25 cellular contexts compared by ENCODE assay signal in genomic region chr1:79655876-79656275, GRCh38.
DNase-seq lines count a peak whose midpoint lies in the region; ATAC-seq, FAIRE-seq and TF ChIP-seq lines count a peak whose summit lies in the region.
"Had no signal": no experiment of that assay in that cellular context is flagged by ENCODE, and none has a peak within 500 bp of the region (broad histone marks: within the 10 kb centered on the region; RNA-seq: fewer than 3 reads in every experiment).

No MANE protein-coding gene starts in this region.

- peak in 3 of 4 donors; percentile 51 to 65 (median 55) for ATAC-seq in right lobe of liver
- ATAC-seq: GM12878 had no signal

- WGBS in right lobe of liver (ENCODE audit: insufficient coverage, low coverage, low lambda C conversion rate, missing lambda C conversion rate): 22% methylated on average over 2 of the region's 2 CpGs
- 54% methylated on average over 2 of the region's 2 CpGs for WGBS in SK-N-SH (ENCODE audit: low lambda C conversion rate)

- no peak for TF ChIP-seq POLR2A in right lobe of liver (IDR thresholded peaks at IDR 0.05)

- no peaks in the 10 kb centered on the region for H4K20me1 ChIP-seq in PC-9 (ENCODE audit: insufficient read depth)
- H4K20me1 ChIP-seq in SK-N-SH (ENCODE audit: insufficient read depth): no peaks in the 10 kb centered on the region
- H4K20me1 ChIP-seq: BLaER1 had no signal

- H3K27me3 ChIP-seq in PC-9 (ENCODE audit: insufficient read depth, low read depth): no peaks in the 10 kb centered on the region
- no peaks in the 10 kb centered on the region for H3K27me3 ChIP-seq in right lobe of liver
- no peaks in the 10 kb centered on the region for H3K27me3 ChIP-seq in SK-N-SH (ENCODE audit: insufficient read depth)
- H3K27me3 ChIP-seq: BE2C, BLaER1 had no signal

- H3K27ac ChIP-seq in PC-9 (no peak overlapping the region), right lobe of liver (no peak overlapping the region), SK-N-SH (ENCODE audit: low read depth in 2 of 2, low read length in 1 of 2) (no peak overlapping the region)
- H3K27ac ChIP-seq: BLaER1 had no signal

- H3K9me2 ChIP-seq in PC-9 (ENCODE audit: insufficient read depth) (no peaks in the 10 kb centered on the region), SK-N-SH (no peaks in the 10 kb centered on the region)

- no peak overlapping the region for H3K9ac ChIP-seq in SK-N-SH
- H3K9ac ChIP-seq: BLaER1 had no signal

- H3K4me3 ChIP-seq in PC-9 (no peak overlapping the region), right lobe of liver (no peak overlapping the region), SK-N-SH (ENCODE audit: low read depth in 2 of 2, low read length in 1 of 2) (no peak overlapping the region)
- H3K4me3 ChIP-seq: BLaER1, GM12878 had no signal

- BruUV-seq in PC-9 (replicated peaks; lab: Mats Ljungman, UMichigan): no TSS peak

- FAIRE-seq in islet of Langerhans (lab: Jason Lieb, UNC): peak; percentile 5
- FAIRE-seq: A204.1, GM12878, GM12892, GM18507 had no signal

- intact Hi-C loops in PC-9 (cut with micrococcal nuclease; ENCODE audit: unreplicated experiment): no loop called here
- intact Hi-C loops in right lobe of liver (cut with DNase I): no loop called here

- H3K79me2 ChIP-seq in PC-9 (ENCODE audit: low read depth) (no peaks in the 10 kb centered on the region), SK-N-SH (ENCODE audit: insufficient read depth) (no peaks in the 10 kb centered on the region)

- CTCF ChIA-PET in PC-9 (lab: Charles Lee): no interaction called here
- CTCF ChIA-PET in SK-N-SH (lab: Yijun Ruan, JAX): interaction anchor here (0.8 to 1.3 kb wide), 2 partner anchors 25 kb away, joined by 3 read pairs; no protein-coding TSS in a partner anchor

- H3K36me3 ChIP-seq in PC-9 (ENCODE audit: low read depth) (no peaks in the 10 kb centered on the region), right lobe of liver (no peaks in the 10 kb centered on the region), SK-N-SH (replicated peaks in 1 of 2; ENCODE audit: control insufficient read depth in 1 of 2, insufficient read depth in 2 of 2, low read length in 1 of 2) (no peaks in the 10 kb centered on the region)
- H3K36me3 ChIP-seq: BE2C, BLaER1 had no signal

- no peak for DNase-seq in PC-9
- no peak for DNase-seq in right lobe of liver
- no peak for DNase-seq in SK-N-SH
- DNase-seq in NCI-H2029 treated with DMSO at 0.1 percent for 48 hours (lab: John Stamatoyannopoulos, UW): no peak
- DNase-seq: 8988T; ACHN; BE2C; C1 segment of cervical spinal cord; CD4-positive, alpha-beta memory T cell; CD4-positive, CD25-positive, alpha-beta regulatory T cell; CD8-positive, alpha-beta memory T cell; COR-L47; DMS 273 treated with DMSO at 0.1 percent for 48 hours; DMS153; DMS53; DMS79; DND-41; EL; GDM1 had no signal

- H3K4me2 ChIP-seq in PC-9 (no peak overlapping the region), SK-N-SH (no peak overlapping the region)
- H3K4me2 ChIP-seq: BLaER1 had no signal

- H2AFZ ChIP-seq in PC-9 (0 out of 2 replicates have a peak overlapping the region, but pooled peaks have one; percentile 5), SK-N-SH (ENCODE audit: low read depth) (no peak overlapping the region)

- H3K4me1 ChIP-seq in PC-9 (replicated peaks; ENCODE audit: insufficient read depth) (no peaks in the 10 kb centered on the region), right lobe of liver (peaks cover 0 to 17% (median 0%) of the 10 kb centered on the region in 4 donors), SK-N-SH (ENCODE audit: control insufficient read depth in 1 of 2, insufficient read depth in 2 of 2, low read depth in 1 of 2, low read length in 1 of 2) (no peaks in the 10 kb centered on the region; a peak in 1 of 4 replicates)
- H3K4me1 ChIP-seq: BE2C, BLaER1 had no signal

- TF ChIP-seq EP300 in SK-N-SH (IDR thresholded peaks at IDR 0.05; ENCODE audit: borderline replicate concordance in 1 of 2, low read depth in 1 of 2, low read length in 1 of 2): no peak

- no peak for TF ChIP-seq CTCF in PC-9 (conservative IDR thresholded peaks at IDR 0.05)
- TF ChIP-seq CTCF in right lobe of liver (IDR thresholded peaks at IDR 0.05): no peak
- no peak for TF ChIP-seq CTCF in SK-N-SH (IDR thresholded peaks at IDR 0.05)

- POLR2A ChIA-PET in PC-9 (lab: Charles Lee; ENCODE audit: unreplicated experiment) (no interaction called here), SK-N-SH (lab: Yijun Ruan, JAX) (no interaction called here)

- no peaks in the 10 kb centered on the region for H3K9me3 ChIP-seq in PC-9 (ENCODE audit: insufficient read depth, low read depth)
- H3K9me3 ChIP-seq in right lobe of liver: no peaks in the 10 kb centered on the region
- H3K9me3 ChIP-seq in SK-N-SH: no peaks in the 10 kb centered on the region
- H3K9me3 ChIP-seq: BE2C, BLaER1 had no signal

- TF ChIP-seq RAD21 in SK-N-SH (IDR thresholded peaks at IDR 0.05; ENCODE audit: low read length): no peak

- no peaks in the 10 kb centered on the region for H3F3A ChIP-seq in PC-9 (ENCODE audit: insufficient read depth, low read depth)
- H3F3A ChIP-seq in SK-N-SH (replicated peaks; ENCODE audit: insufficient read depth): no peaks in the 10 kb centered on the region

TF ChIP-seq in SK-N-SH, 30 proteins besides CTCF, POLR2A, EP300 and RAD21:
- TF ChIP-seq GATA2 (CRISPR knock-in tag; IDR thresholded peaks at IDR 0.05) (no peak), NRF1 (IDR thresholded peaks at IDR 0.05; ENCODE audit: low read depth, low read length) (no peak), CHD2 (IDR thresholded peaks at IDR 0.05; ENCODE audit: low read length, partially characterized antibody) (no peak), FOXM1 (IDR thresholded peaks at IDR 0.05; ENCODE audit: low read depth) (no peak), MAX (IDR thresholded peaks at IDR 0.05; ENCODE audit: low read depth) (no peak), FOXJ3 (CRISPR knock-in tag; IDR thresholded peaks at IDR 0.05) (no peak), EZH2phosphoT487 (IDR thresholded peaks at IDR 0.05; ENCODE audit: borderline replicate concordance, low read depth) (no peak), IRF3 (IDR thresholded peaks at IDR 0.05; ENCODE audit: low read depth, low read length) (no peak), MXI1 (IDR thresholded peaks at IDR 0.05; ENCODE audit: low read depth, low read length) (no peak), GABPA (IDR thresholded peaks at IDR 0.05; ENCODE audit: low read depth) (no peak), USF1 (IDR thresholded peaks at IDR 0.05; ENCODE audit: borderline replicate concordance, low read depth) (no peak), ZBTB33 (IDR thresholded peaks at IDR 0.05; ENCODE audit: borderline replicate concordance, low read depth) (no peak), TCF12 (IDR thresholded peaks at IDR 0.05) (no peak), JUND (IDR thresholded peaks at IDR 0.05) (no peak), TEAD4 (IDR thresholded peaks at IDR 0.05; ENCODE audit: borderline replicate concordance, insufficient read depth) (no peak), YY1 (IDR thresholded peaks at IDR 0.05; ENCODE audit: low read depth) (no peak), NFIC (IDR thresholded peaks at IDR 0.05; ENCODE audit: borderline replicate concordance) (no peak), RCOR1 (IDR thresholded peaks at IDR 0.05; ENCODE audit: low read length) (no peak), RFX5 (IDR thresholded peaks at IDR 0.05; ENCODE audit: low read length) (no peak), SMC3 (IDR thresholded peaks at IDR 0.05; ENCODE audit: low read depth, low read length) (no peak)
